ENCODE assay signal across 9 cellular contexts in the genomic region with DNA sequence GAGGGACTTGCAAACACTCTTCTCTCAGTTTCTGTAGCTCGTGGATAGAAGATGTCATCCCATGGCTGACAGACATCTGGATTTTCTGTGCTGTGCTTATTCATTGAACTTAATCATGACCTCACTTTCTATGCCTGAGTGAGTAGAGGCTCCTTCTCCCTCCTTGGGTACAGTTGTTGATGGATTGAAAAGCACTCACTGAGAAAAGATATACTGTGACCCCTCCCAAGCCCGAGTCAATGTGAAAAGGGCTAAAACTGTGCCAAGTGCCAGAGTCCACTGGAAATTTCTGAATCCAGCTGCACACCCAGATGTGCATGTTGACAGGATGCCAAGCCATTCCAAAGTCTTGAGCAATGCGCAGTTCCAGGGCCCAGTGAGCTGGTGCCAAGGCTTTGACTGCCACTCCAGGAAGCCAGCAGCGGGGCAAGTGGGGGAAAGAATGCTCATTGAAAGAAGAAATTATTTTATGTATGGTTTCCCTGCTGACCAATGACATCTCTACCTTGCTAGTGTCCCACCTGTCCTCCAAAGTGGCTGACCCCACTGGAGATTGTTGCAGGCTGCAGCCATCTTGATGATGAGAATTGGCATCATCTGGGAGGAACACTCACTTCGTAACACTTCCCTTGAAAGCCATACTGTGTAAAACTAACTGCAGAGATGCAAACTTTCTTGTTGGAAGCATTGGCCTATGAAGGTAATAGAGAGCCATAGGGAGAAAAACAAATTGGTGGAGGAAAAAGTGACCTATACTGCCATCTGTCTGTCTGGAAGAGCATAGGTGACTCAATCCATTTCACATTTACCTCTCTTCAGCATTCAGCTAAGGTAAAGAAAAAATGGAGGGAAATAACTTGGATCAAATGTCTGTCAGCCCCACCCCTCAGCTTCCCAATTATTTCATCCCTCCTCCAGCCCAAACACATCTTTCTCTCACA.
DNase-seq lines count a peak whose midpoint lies in the region; ATAC-seq, FAIRE-seq and TF ChIP-seq lines count a peak whose summit lies in the region.
"Had no signal": no experiment of that assay in that cellular context is flagged by ENCODE, and none has a peak within 500 bp of the region (broad histone marks: within the 10 kb centered on the region; RNA-seq: fewer than 3 reads in every experiment).

No MANE protein-coding gene starts in this region.

- DNase-seq in GM12891 (ENCODE audit: insufficient read length, low spot score) (peak; percentile 7), NB4 (ENCODE audit: low read depth) (peak; percentile 23), fibroblast of gingiva (ENCODE audit: low read depth) (peak; percentile 73), progenitor cell of endocrine pancreas (ENCODE audit: low spot score, unreplicated experiment) (no peak), DMS153 (lab: John Stamatoyannopoulos, UW) (no peak), cortex of kidney (lab: John Stamatoyannopoulos, UW) (no peak)
- DNase-seq in activated CD4-positive, alpha-beta T cell treated with anti-CD3 and anti-CD28 coated beads for 4 hours = no peak

- no peaks in the 10 kb centered on the region for H3K4me1 Mint-ChIP-seq in progenitor cell of endocrine pancreas (ENCODE audit: low read depth)

- peaks cover 6% of the 10 kb centered on the region for H3K27me3 Mint-ChIP-seq in progenitor cell of endocrine pancreas

- no peak for ATAC-seq in HG03097 (IDR thresholded peaks at IDR 0.05; ENCODE audit: low FRiP score, unreplicated experiment)

- no peak overlapping the region for H3K4me3 Mint-ChIP-seq in progenitor cell of endocrine pancreas (ENCODE audit: low read depth)
- H3K4me3 Mint-ChIP-seq: dendritic cell treated with granulocyte-macrophage colony-stimulating factor and Interleukin-4, amounts not matched to agents 40 ng/mL and 50 ng/mL, for 4 days had no signal

- no peaks in the 10 kb centered on the region for H3K9me3 Mint-ChIP-seq in progenitor cell of endocrine pancreas (ENCODE audit: low read depth)
- H3K9me3 Mint-ChIP-seq: dendritic cell treated with granulocyte-macrophage colony-stimulating factor and Interleukin-4, amounts not matched to agents 40 ng/mL and 50 ng/mL, for 4 days had no signal

- FAIRE-seq in GM12891 (lab: Jason Lieb, UNC) = peak; percentile 50

- TF ChIP-seq CTCF in NB4 (IDR thresholded peaks at IDR 0.05; ENCODE audit: low read depth, low read length) (peak; percentile 34), progenitor cell of endocrine pancreas (IDR thresholded peaks at IDR 0.05; ENCODE audit: unreplicated experiment) (peak; percentile 61)

- H3K36me3 Mint-ChIP-seq in progenitor cell of endocrine pancreas (ENCODE audit: insufficient read depth) = no peaks in the 10 kb centered on the region

- TF ChIP-seq POLR2A in GM12891 (IDR thresholded peaks at IDR 0.05; ENCODE audit: low read depth, low read length) (no peak), NB4 (IDR thresholded peaks at IDR 0.05; ENCODE audit: extremely low read depth, insufficient read length) (no peak)

- H3K4me3 ChIP-seq in NB4 (ENCODE audit: low read depth, low read length) = no peak overlapping the region

- H3K27ac Mint-ChIP-seq in progenitor cell of endocrine pancreas = no peak overlapping the region
- H3K27ac Mint-ChIP-seq: dendritic cell treated with granulocyte-macrophage colony-stimulating factor and Interleukin-4, amounts not matched to agents 40 ng/mL and 50 ng/mL, for 4 days had no signal

TF ChIP-seq in GM12891, 5 proteins besides CTCF, POLR2A, EP300 and RAD21:
- TF ChIP-seq TAF1 (IDR thresholded peaks at IDR 0.05; ENCODE audit: low read depth, low read length) (no peak), SPI1 (IDR thresholded peaks at IDR 0.05; ENCODE audit: low read depth, low read length) (no peak), POU2F2 (IDR thresholded peaks at IDR 0.05; ENCODE audit: low read depth, low read length) (no peak), POLR2AphosphoS5 (IDR thresholded peaks at IDR 0.05; ENCODE audit: low read depth, low read length) (no peak), PAX5 (IDR thresholded peaks at IDR 0.05; ENCODE audit: insufficient read depth, low read length, severe bottlenecking) (no peak)

Comparison
In these comparisons a context has a peak if more than half of its experiments do, and no peak if none do; other contexts are left out.
1. DNase-seq: peak in GM12891 (single experiment), NB4 (single experiment) and fibroblast of gingiva (single experiment); none in progenitor cell of endocrine pancreas (single experiment), activated CD4-positive, alpha-beta T cell treated with anti-CD3 and anti-CD28 coated beads for 4 hours (0 of 2), DMS153 (single experiment) and cortex of kidney (single experiment).